ENCODE assay signal across 11 cellular contexts in genomic region chr6:106146852-106147351, GRCh38.
DNase-seq lines count a peak whose midpoint lies in the region; ATAC-seq and TF ChIP-seq lines count a peak whose summit lies in the region.
"Had no signal": no experiment of that assay in that cellular context is flagged by ENCODE, and none has a peak within 500 bp of the region (broad histone marks: within the 10 kb centered on the region; RNA-seq: fewer than 3 reads in every experiment).

No MANE protein-coding gene starts in this region.

- DNase-seq in EH (ENCODE audit: low read depth) = peak; percentile 55
- no peak for DNase-seq in dermis blood vessel endothelial cell
- DNase-seq in ecto neural progenitor cell (ENCODE audit: low spot score) = no peak
- no peak for DNase-seq in NCI-H748 treated with DMSO at 0.1 percent for 48 hours (lab: John Stamatoyannopoulos, UW)
- DNase-seq: activated naive CD8-positive, alpha-beta T cell treated with anti-CD3 and anti-CD28 coated beads, Interleukin-2, amount 10 ng/mL, durations not matched to agents 7 days and 5 days; NCI-H446 had no signal

- ATAC-seq in GM19395 (IDR thresholded peaks at IDR 0.05; ENCODE audit: unreplicated experiment) (peak; percentile 38), HG03159 (IDR thresholded peaks at IDR 0.05; ENCODE audit: unreplicated experiment) (peak; percentile 38), SK-N-SH treated with all-trans-retinoic acid at 6 μM for 48 hours (peak; percentile 41), GM21717 (IDR thresholded peaks at IDR 0.05; ENCODE audit: unreplicated experiment) (no peak)
- ATAC-seq: stimulated activated effector memory CD8-positive, alpha-beta T cell treated with anti-CD3 and anti-CD28 coated beads, Interleukin-12 subunit alpha, Interleukin-12 subunit beta, amount 100 ng/mL, for 72 hours had no signal

TF ChIP-seq in SK-N-SH treated with all-trans-retinoic acid at 6 μM for 48 hours, 23 proteins besides CTCF, POLR2A, EP300 and RAD21:
- TF ChIP-seq ESRRG (CRISPR knock-in tag; IDR thresholded peaks at IDR 0.05) (no peak), CREB5 (CRISPR knock-in tag; IDR thresholded peaks at IDR 0.05; ENCODE audit: low read depth) (no peak), CSDC2 (CRISPR knock-in tag; IDR thresholded peaks at IDR 0.05) (no peak), ZNF565 (CRISPR knock-in tag; conservative IDR thresholded peaks at IDR 0.05; ENCODE audit: low read depth) (no peak), ISL1 (CRISPR knock-in tag; IDR thresholded peaks at IDR 0.05) (no peak), ZNF8 (CRISPR knock-in tag; IDR thresholded peaks at IDR 0.05) (no peak), BACH2 (CRISPR knock-in tag; IDR thresholded peaks at IDR 0.05; ENCODE audit: borderline replicate concordance) (no peak), POU6F1 (CRISPR knock-in tag; IDR thresholded peaks at IDR 0.05; ENCODE audit: borderline replicate concordance, low read depth) (no peak), ZFP3 (CRISPR knock-in tag; IDR thresholded peaks at IDR 0.05) (no peak), ZNF70 (CRISPR knock-in tag; IDR thresholded peaks at IDR 0.05) (no peak), OSR1 (CRISPR knock-in tag; IDR thresholded peaks at IDR 0.05) (no peak), GLIS3 (CRISPR knock-in tag; IDR thresholded peaks at IDR 0.05) (no peak), PATZ1 (CRISPR knock-in tag; IDR thresholded peaks at IDR 0.05; ENCODE audit: borderline replicate concordance) (no peak), ZFP30 (CRISPR knock-in tag; IDR thresholded peaks at IDR 0.05) (no peak), SNAI2 (CRISPR knock-in tag; IDR thresholded peaks at IDR 0.05) (no peak)
